In genomic region chrX:8679572-8679971, GRCh38 we compare ENCODE assay signal across 21 cellular contexts. TPM values are rescaled to one million over a fixed set of nuclear protein-coding genes. Genes with fewer than 3 reads are reported as not detected.
"Had no signal": no experiment of that assay in that cellular context is flagged by ENCODE, and none has a peak within 500 bp of the region (broad histone marks: within the 10 kb centered on the region; RNA-seq: fewer than 3 reads in every experiment).

No MANE protein-coding gene starts in this region.

- H3K4me3 ChIP-seq: body of pancreas, esophagus squamous epithelium, heart right ventricle, mucosa of descending colon, neural progenitor cell, prostate gland, right atrium auricular region, suprapubic skin had no signal

- H3K27ac ChIP-seq: body of pancreas, esophagus squamous epithelium, heart right ventricle, neural progenitor cell, prostate gland, right atrium auricular region, suprapubic skin had no signal

- H3K27me3 ChIP-seq: body of pancreas, esophagus squamous epithelium, heart right ventricle, neural progenitor cell, right atrium auricular region, suprapubic skin had no signal

- H3K36me3 ChIP-seq: esophagus squamous epithelium, heart right ventricle, neural progenitor cell, prostate gland, right atrium auricular region, suprapubic skin had no signal

- DNase-seq: activated CD4-positive, alpha-beta memory T cell treated with anti-CD3 and anti-CD28 coated beads for 36 hours; activated CD4-positive, alpha-beta T cell treated with anti-CD3 and anti-CD28 coated beads for 36 hours; activated CD8-positive, alpha-beta memory T cell treated with anti-CD3 and anti-CD28 coated beads, Interleukin-2, amount 10 ng/mL, durations not matched to agents 7 days and 5 days; amniotic stem cell; body of pancreas; dermis blood vessel endothelial cell; effector memory CD4-positive, alpha-beta T cell; esophagus squamous epithelium; heart right ventricle; immature natural killer cell; kidney glomerular epithelial cell; left ventricle myocardium superior; mesenchymal stem cell; mucosa of descending colon; naive B cell; stimulated activated CD4-positive, alpha-beta T cell treated with anti-CD3 and anti-CD28 coated beads, Interleukin-12 subunit alpha, Interleukin-12 subunit beta, amount 100 ng/mL, for 4 hours; stimulated activated CD4-positive, alpha-beta T cell treated with anti-CD3 and anti-CD28 coated beads, Interleukin-1b, Interleukin-23, amount 100 ng/mL, for 48 hours had no signal

- H3K9me3 ChIP-seq: body of pancreas, esophagus squamous epithelium, heart right ventricle, mucosa of descending colon, prostate gland, right atrium auricular region, suprapubic skin had no signal

- H3K4me1 ChIP-seq: body of pancreas, esophagus squamous epithelium, heart right ventricle, prostate gland, right atrium auricular region, suprapubic skin had no signal

- ATAC-seq: activated CD4-positive, alpha-beta T cell treated with anti-CD3 and anti-CD28 coated beads for 36 hours; activated CD8-positive, alpha-beta memory T cell treated with anti-CD3 and anti-CD28 coated beads, Interleukin-2, amount 10 ng/mL, durations not matched to agents 7 days and 5 days; body of pancreas; heart right ventricle; left ventricle myocardium superior; mucosa of descending colon had no signal

RNA-seq across cellular contexts. Expression of gene ANOS1, which starts 52.4 kb away (rescaled TPM):
- total RNA-seq: activated CD4-positive, alpha-beta memory T cell treated with anti-CD3 and anti-CD28 coated beads for 36 hours; activated CD4-positive, alpha-beta T cell treated with anti-CD3 and anti-CD28 coated beads for 36 hours; activated CD8-positive, alpha-beta memory T cell treated with anti-CD3 and anti-CD28 coated beads, Interleukin-2, amount 10 ng/mL, durations not matched to agents 7 days and 5 days had no signal
